ENCODE assay signal across 1 cellular context in the genomic region with DNA sequence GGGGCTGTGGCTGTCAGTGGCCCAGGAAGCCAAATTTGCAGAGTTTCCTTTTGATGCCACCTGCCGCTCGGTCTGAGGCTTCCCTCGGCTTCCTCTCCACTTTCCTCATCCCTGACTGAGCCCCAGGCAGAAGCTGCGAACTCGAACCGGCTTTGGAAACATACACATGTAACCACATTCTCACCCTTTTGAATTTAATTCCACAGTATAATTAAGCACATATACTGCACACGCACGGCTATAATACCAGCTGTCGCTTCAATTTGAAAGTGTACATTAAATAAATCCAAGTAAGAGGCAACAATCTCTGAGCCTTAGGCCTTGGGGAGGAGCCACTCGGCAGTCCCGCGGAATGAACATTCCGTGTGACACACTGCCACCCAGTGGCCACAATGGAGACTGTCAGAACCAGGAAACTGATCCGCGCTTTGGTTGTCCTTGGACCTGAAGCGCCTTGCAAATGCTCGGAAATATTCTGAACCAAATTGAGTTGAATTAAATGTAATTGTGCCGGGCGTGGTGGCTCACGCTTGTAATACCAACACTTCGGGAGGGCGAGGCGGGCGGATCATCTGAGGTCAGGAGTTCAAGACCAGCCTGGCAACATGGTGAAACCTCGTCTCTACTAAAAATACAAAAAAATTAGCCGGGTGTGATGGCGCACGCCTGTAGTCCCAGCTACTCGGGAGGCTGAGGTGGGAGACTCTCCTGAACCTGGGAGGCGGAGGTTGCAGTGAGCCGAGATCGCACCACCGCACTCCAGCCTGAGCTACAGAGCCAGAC.
TF ChIP-seq lines count a peak whose summit lies in the region.

No MANE protein-coding gene starts in this region.

TF ChIP-seq in K562, 482 proteins besides CTCF, POLR2A, EP300 and RAD21 (continued from another document and continues in another):
- TF ChIP-seq, protein P1, sequence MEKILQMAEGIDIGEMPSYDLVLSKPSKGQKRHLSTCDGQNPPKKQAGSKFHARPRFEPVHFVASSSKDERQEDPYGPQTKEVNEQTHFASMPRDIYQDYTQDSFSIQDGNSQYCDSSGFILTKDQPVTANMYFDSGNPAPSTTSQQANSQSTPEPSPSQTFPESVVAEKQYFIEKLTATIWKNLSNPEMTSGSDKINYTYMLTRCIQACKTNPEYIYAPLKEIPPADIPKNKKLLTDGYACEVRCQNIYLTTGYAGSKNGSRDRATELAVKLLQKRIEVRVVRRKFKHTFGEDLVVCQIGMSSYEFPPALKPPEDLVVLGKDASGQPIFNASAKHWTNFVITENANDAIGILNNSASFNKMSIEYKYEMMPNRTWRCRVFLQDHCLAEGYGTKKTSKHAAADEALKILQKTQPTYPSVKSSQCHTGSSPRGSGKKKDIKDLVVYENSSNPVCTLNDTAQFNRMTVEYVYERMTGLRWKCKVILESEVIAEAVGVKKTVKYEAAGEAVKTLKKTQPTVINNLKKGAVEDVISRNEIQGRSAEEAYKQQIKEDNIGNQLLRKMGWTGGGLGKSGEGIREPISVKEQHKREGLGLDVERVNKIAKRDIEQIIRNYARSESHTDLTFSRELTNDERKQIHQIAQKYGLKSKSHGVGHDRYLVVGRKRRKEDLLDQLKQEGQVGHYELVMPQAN (IDR thresholded peaks at IDR 0.05; ENCODE audit: borderline replicate concordance) = no peak
- TF ChIP-seq ZNF584 (CRISPR knock-in tag; IDR thresholded peaks at IDR 0.05; ENCODE audit: low read depth) (no peak), RBM34 (IDR thresholded peaks at IDR 0.05; ENCODE audit: borderline replicate concordance, insufficient read depth, low read length) (no peak), ELF1 (tag; IDR thresholded peaks at IDR 0.05) (0 out of 2 replicates have a peak, but pooled peaks have one; percentile 48), ZSCAN32 (CRISPR knock-in tag; IDR thresholded peaks at IDR 0.05) (no peak), KHSRP (IDR thresholded peaks at IDR 0.05) (no peak), FOS (IDR thresholded peaks at IDR 0.05; ENCODE audit: extremely low read depth, insufficient read length) (no peak), RB1 (IDR thresholded peaks at IDR 0.05; ENCODE audit: low read depth) (0 out of 2 replicates have a peak, but pooled peaks have one; percentile 52), ZNF253 (CRISPR knock-in tag; conservative IDR thresholded peaks at IDR 0.05) (no peak), ZNF696 (CRISPR knock-in tag; conservative IDR thresholded peaks at IDR 0.05) (no peak), KLF13 (tag; IDR thresholded peaks at IDR 0.05; ENCODE audit: borderline replicate concordance, low read depth) (no peak), ARID1B (IDR thresholded peaks at IDR 0.05) (no peak), TEAD1 (CRISPR knock-in tag; IDR thresholded peaks at IDR 0.05) (peak in 1 of 2 experiments; percentile 77; a peak in 1 of 4 replicates), FOXJ3 (CRISPR knock-in tag; IDR thresholded peaks at IDR 0.05) (no peak), CXXC5 (CRISPR knock-in tag; IDR thresholded peaks at IDR 0.05) (no peak), HDAC2 (IDR thresholded peaks at IDR 0.05) (no peak), CHD2 (IDR thresholded peaks at IDR 0.05; ENCODE audit: low read depth, low read length) (no peak), CBX5 (IDR thresholded peaks at IDR 0.05; ENCODE audit: borderline replicate concordance, low read depth) (no peak), NBN (IDR thresholded peaks at IDR 0.05; ENCODE audit: low read depth) (no peak), ZBTB7A (IDR thresholded peaks at IDR 0.05; ENCODE audit: borderline replicate concordance, control insufficient read depth, low read depth, low read length) (no peak), TEAD2 (tag; IDR thresholded peaks at IDR 0.05) (0 out of 2 replicates have a peak, but pooled peaks have one; percentile 31), ZNF445 (CRISPR knock-in tag; IDR thresholded peaks at IDR 0.05; ENCODE audit: low read depth) (no peak), ZNF217 (CRISPR knock-in tag; IDR thresholded peaks at IDR 0.05) (no peak), CC2D1A (IDR thresholded peaks at IDR 0.05) (0 out of 2 replicates have a peak, but pooled peaks have one; percentile 28), POLR3A (IDR thresholded peaks at IDR 0.05; ENCODE audit: borderline replicate concordance, extremely low read depth, insufficient read depth, insufficient read length) (no peak), DPF2 (IDR thresholded peaks at IDR 0.05) (no peak), ZNF589 (CRISPR knock-in tag; IDR thresholded peaks at IDR 0.05; ENCODE audit: low read depth) (no peak), ELF4 (CRISPR knock-in tag; IDR thresholded peaks at IDR 0.05) (no peak), MTA3 (IDR thresholded peaks at IDR 0.05; ENCODE audit: borderline replicate concordance) (no peak), CTBP1 (IDR thresholded peaks at IDR 0.05; ENCODE audit: borderline replicate concordance) (no peak), KDM4B (IDR thresholded peaks at IDR 0.05; ENCODE audit: borderline replicate concordance in 2 of 2, low read depth in 1 of 2) (no peak), FOXA1 (IDR thresholded peaks at IDR 0.05; ENCODE audit: borderline replicate concordance) (no peak), GTF2A2 (tag; IDR thresholded peaks at IDR 0.05) (no peak), ATF1 (CRISPR knock-in tag; IDR thresholded peaks at IDR 0.05) (no peak), ATF1 (tag; IDR thresholded peaks at IDR 0.05) (no peak), SIN3A (IDR thresholded peaks at IDR 0.05; ENCODE audit: borderline replicate concordance in 2 of 2, control insufficient read depth in 1 of 2, low read depth in 2 of 2, low read length in 2 of 2) (no peak)
- TF ChIP-seq, protein P2, sequence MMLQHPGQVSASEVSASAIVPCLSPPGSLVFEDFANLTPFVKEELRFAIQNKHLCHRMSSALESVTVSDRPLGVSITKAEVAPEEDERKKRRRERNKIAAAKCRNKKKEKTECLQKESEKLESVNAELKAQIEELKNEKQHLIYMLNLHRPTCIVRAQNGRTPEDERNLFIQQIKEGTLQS (IDR thresholded peaks at IDR 0.05) = no peak
- TF ChIP-seq, protein P2 (CRISPR knock-in tag; conservative IDR thresholded peaks at IDR 0.05) = no peak
- TF ChIP-seq, protein P3, sequence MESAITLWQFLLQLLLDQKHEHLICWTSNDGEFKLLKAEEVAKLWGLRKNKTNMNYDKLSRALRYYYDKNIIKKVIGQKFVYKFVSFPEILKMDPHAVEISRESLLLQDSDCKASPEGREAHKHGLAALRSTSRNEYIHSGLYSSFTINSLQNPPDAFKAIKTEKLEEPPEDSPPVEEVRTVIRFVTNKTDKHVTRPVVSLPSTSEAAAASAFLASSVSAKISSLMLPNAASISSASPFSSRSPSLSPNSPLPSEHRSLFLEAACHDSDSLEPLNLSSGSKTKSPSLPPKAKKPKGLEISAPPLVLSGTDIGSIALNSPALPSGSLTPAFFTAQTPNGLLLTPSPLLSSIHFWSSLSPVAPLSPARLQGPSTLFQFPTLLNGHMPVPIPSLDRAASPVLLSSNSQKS (CRISPR knock-in tag; IDR thresholded peaks at IDR 0.05) = no peak
- TF ChIP-seq, protein P4, sequence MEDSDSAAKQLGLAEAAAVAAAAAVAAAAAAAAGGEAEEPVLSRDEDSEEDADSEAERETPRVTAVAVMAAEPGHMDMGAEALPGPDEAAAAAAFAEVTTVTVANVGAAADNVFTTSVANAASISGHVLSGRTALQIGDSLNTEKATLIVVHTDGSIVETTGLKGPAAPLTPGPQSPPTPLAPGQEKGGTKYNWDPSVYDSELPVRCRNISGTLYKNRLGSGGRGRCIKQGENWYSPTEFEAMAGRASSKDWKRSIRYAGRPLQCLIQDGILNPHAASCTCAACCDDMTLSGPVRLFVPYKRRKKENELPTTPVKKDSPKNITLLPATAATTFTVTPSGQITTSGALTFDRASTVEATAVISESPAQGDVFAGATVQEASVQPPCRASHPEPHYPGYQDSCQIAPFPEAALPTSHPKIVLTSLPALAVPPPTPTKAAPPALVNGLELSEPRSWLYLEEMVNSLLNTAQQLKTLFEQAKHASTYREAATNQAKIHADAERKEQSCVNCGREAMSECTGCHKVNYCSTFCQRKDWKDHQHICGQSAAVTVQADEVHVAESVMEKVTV (CRISPR knock-in tag; IDR thresholded peaks at IDR 0.05) = peak; percentile 62; the same call in 1 of the 2 replicates
- TF ChIP-seq, protein P5, sequence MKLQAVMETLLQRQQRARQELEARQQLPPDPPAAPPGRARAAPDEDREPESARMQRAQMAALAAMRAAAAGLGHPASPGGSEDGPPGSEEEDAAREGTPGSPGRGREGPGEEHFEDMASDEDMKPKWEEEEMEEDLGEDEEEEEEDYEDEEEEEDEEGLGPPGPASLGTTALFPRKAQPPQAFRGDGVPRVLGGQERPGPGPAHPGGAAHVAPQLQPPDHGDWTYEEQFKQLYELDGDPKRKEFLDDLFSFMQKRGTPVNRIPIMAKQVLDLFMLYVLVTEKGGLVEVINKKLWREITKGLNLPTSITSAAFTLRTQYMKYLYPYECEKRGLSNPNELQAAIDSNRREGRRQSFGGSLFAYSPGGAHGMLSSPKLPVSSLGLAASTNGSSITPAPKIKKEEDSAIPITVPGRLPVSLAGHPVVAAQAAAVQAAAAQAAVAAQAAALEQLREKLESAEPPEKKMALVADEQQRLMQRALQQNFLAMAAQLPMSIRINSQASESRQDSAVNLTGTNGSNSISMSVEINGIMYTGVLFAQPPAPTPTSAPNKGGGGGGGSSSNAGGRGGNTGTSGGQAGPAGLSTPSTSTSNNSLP (IDR thresholded peaks at IDR 0.05; ENCODE audit: borderline replicate concordance, low read depth, low read length) = no peak
- TF ChIP-seq, protein P6, sequence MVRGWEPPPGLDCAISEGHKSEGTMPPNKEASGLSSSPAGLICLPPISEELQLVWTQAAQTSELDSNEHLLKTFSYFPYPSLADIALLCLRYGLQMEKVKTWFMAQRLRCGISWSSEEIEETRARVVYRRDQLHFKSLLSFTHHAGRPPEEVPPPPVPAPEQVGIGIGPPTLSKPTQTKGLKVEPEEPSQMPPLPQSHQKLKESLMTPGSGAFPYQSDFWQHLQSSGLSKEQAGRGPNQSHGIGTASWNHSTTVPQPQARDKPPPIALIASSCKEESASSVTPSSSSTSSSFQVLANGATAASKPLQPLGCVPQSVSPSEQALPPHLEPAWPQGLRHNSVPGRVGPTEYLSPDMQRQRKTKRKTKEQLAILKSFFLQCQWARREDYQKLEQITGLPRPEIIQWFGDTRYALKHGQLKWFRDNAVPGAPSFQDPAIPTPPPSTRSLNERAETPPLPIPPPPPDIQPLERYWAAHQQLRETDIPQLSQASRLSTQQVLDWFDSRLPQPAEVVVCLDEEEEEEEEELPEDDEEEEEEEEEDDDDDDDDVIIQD (CRISPR knock-in tag; IDR thresholded peaks at IDR 0.05) = no peak
- TF ChIP-seq, protein P7, sequence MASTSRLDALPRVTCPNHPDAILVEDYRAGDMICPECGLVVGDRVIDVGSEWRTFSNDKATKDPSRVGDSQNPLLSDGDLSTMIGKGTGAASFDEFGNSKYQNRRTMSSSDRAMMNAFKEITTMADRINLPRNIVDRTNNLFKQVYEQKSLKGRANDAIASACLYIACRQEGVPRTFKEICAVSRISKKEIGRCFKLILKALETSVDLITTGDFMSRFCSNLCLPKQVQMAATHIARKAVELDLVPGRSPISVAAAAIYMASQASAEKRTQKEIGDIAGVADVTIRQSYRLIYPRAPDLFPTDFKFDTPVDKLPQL (IDR thresholded peaks at IDR 0.05; ENCODE audit: extremely low read depth, insufficient read length) = no peak
- TF ChIP-seq, protein P8, sequence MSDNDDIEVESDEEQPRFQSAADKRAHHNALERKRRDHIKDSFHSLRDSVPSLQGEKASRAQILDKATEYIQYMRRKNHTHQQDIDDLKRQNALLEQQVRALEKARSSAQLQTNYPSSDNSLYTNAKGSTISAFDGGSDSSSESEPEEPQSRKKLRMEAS (CRISPR knock-in tag; IDR thresholded peaks at IDR 0.05) = no peak
- TF ChIP-seq, protein P9, sequence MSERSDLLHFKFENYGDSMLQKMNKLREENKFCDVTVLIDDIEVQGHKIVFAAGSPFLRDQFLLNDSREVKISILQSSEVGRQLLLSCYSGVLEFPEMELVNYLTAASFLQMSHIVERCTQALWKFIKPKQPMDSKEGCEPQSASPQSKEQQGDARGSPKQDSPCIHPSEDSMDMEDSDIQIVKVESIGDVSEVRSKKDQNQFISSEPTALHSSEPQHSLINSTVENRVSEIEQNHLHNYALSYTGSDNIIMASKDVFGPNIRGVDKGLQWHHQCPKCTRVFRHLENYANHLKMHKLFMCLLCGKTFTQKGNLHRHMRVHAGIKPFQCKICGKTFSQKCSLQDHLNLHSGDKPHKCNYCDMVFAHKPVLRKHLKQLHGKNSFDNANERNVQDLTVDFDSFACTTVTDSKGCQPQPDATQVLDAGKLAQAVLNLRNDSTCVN (CRISPR knock-in tag; IDR thresholded peaks at IDR 0.05) = no peak
- TF ChIP-seq, protein P10, sequence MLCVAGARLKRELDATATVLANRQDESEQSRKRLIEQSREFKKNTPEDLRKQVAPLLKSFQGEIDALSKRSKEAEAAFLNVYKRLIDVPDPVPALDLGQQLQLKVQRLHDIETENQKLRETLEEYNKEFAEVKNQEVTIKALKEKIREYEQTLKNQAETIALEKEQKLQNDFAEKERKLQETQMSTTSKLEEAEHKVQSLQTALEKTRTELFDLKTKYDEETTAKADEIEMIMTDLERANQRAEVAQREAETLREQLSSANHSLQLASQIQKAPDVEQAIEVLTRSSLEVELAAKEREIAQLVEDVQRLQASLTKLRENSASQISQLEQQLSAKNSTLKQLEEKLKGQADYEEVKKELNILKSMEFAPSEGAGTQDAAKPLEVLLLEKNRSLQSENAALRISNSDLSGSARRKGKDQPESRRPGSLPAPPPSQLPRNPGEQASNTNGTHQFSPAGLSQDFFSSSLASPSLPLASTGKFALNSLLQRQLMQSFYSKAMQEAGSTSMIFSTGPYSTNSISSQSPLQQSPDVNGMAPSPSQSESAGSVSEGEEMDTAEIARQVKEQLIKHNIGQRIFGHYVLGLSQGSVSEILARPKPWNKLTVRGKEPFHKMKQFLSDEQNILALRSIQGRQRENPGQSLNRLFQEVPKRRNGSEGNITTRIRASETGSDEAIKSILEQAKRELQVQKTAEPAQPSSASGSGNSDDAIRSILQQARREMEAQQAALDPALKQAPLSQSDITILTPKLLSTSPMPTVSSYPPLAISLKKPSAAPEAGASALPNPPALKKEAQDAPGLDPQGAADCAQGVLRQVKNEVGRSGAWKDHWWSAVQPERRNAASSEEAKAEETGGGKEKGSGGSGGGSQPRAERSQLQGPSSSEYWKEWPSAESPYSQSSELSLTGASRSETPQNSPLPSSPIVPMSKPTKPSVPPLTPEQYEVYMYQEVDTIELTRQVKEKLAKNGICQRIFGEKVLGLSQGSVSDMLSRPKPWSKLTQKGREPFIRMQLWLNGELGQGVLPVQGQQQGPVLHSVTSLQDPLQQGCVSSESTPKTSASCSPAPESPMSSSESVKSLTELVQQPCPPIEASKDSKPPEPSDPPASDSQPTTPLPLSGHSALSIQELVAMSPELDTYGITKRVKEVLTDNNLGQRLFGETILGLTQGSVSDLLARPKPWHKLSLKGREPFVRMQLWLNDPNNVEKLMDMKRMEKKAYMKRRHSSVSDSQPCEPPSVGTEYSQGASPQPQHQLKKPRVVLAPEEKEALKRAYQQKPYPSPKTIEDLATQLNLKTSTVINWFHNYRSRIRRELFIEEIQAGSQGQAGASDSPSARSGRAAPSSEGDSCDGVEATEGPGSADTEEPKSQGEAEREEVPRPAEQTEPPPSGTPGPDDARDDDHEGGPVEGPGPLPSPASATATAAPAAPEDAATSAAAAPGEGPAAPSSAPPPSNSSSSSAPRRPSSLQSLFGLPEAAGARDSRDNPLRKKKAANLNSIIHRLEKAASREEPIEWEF (CRISPR knock-in tag; IDR thresholded peaks at IDR 0.05) = no peak
